In the genomic region with DNA sequence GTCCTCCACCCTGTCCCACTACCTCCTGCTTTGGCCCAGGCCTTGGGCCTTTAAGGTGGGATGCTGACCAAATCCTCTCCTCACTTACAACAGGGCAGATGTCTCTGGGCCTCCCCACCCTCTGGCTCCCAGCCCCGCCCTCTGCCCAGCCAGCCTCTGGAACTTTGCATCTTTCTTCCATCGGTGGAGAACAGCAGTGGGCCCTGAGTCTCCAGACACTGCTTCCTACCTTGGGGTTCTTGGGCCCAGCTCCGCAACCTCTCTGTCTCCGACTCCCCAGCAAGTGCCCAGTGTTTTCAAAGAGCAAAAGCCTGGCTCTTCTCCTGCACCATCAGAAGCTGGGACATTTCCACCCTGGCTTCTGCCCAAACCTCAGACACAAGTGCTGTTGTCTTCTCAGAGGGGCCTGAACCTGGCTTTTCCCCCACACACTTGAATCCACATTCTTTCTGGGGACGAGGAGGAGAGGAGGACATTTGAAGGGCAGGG, we compare ENCODE assay signal across 13 cellular contexts. TPM values are rescaled to one million over a fixed set of nuclear protein-coding genes. Genes with fewer than 3 reads are reported as not detected.
A peak's percentile ranks its signal among the peaks of the same experiment; 100 is the strongest.
DNase-seq lines count a peak whose midpoint lies in the region; ATAC-seq and TF ChIP-seq lines count a peak whose summit lies in the region.
"Had no signal": no experiment of that assay in that cellular context is flagged by ENCODE, and none has a peak within 500 bp of the region (broad histone marks: within the 10 kb centered on the region; RNA-seq: fewer than 3 reads in every experiment).

No MANE protein-coding gene starts in this region.

- TF ChIP-seq CTCF in fibroblast of the aortic adventitia (IDR thresholded peaks at IDR 0.05; ENCODE audit: insufficient read depth, low read length) (no peak), nephron (IDR thresholded peaks at IDR 0.05; ENCODE audit: unreplicated experiment in 3 of 3) (no peak), tibial nerve (IDR thresholded peaks at IDR 0.05) (no peak)

- TF ChIP-seq POLR2A in tibial nerve (IDR thresholded peaks at IDR 0.05) = no peak

- peaks cover 32% of the 10 kb centered on the region for H3K4me1 Mint-ChIP-seq in nephron
- H3K4me1 Mint-ChIP-seq in activated T-helper 1 cell treated with anti-CD3 and anti-CD28 coated beads, Interleukin-12 subunit alpha, Interleukin-12 subunit beta, Interleukin-2, Interleukin-4 antibody, amounts not matched to agents 30 ng/mL and 10 ng/mL and 1 ng/mL, durations not matched to agents 14 hours and 24 hours and 36 hours (ENCODE audit: low read depth) = no peaks in the 10 kb centered on the region
- H3K4me1 Mint-ChIP-seq: naive B cell had no signal

- H3K27ac Mint-ChIP-seq in nephron = peak overlapping the region; percentile 83 to 86 (median 84)
- H3K27ac Mint-ChIP-seq in activated T-helper 1 cell treated with anti-CD3 and anti-CD28 coated beads, Interleukin-12 subunit alpha, Interleukin-12 subunit beta, Interleukin-2, Interleukin-4 antibody, amounts not matched to agents 30 ng/mL and 10 ng/mL and 1 ng/mL, durations not matched to agents 14 hours and 24 hours and 36 hours = no peak overlapping the region

- WGBS in tibial nerve, 2 donors = 17 to 45% methylated on average over 5 of the region's 5 CpGs

- H3K36me3 ChIP-seq in tibial nerve = peaks cover 0 to 23% (median 0%) of the 10 kb centered on the region in 3 donors

- H3K4me3 ChIP-seq in fibroblast of the aortic adventitia (ENCODE audit: low read depth, low read length) = no peak overlapping the region
- H3K4me3 ChIP-seq in tibial nerve = no peak overlapping the region
- H3K4me3 ChIP-seq: SJSA1 had no signal

- H3K4me3 Mint-ChIP-seq in nephron = no peak overlapping the region
- H3K4me3 Mint-ChIP-seq in activated T-helper 1 cell treated with anti-CD3 and anti-CD28 coated beads, Interleukin-12 subunit alpha, Interleukin-12 subunit beta, Interleukin-2, Interleukin-4 antibody, amounts not matched to agents 30 ng/mL and 10 ng/mL and 1 ng/mL, durations not matched to agents 14 hours and 24 hours and 36 hours = no peak overlapping the region

- H3K27ac ChIP-seq in tibial nerve = peak overlapping the region; percentile 79 to 94 (median 84)
- H3K27ac ChIP-seq: SJSA1 had no signal

- ATAC-seq in GM21360 (IDR thresholded peaks at IDR 0.05; ENCODE audit: unreplicated experiment) (no peak), GM21390 (IDR thresholded peaks at IDR 0.05; ENCODE audit: unreplicated experiment) (no peak)

- DNase-seq in amniotic epithelial cell (ENCODE audit: low read depth) = peak; percentile 19
- peak; percentile 41 for DNase-seq in fibroblast of the aortic adventitia (ENCODE audit: low read depth)
- DNase-seq in tibial nerve (ENCODE audit: low spot score in 2 of 2) = peak; percentile 61 to 68
- no peak for DNase-seq in 8988T
- no peak for DNase-seq in activated T-helper 1 cell treated with anti-CD3 and anti-CD28 coated beads, Interleukin-12 subunit alpha, Interleukin-12 subunit beta, Interleukin-2, Interleukin-4 antibody, amounts not matched to agents 30 ng/mL and 10 ng/mL and 1 ng/mL, durations not matched to agents 14 hours and 24 hours and 36 hours (ENCODE audit: low spot score)
- DNase-seq: activated CD8-positive, alpha-beta memory T cell treated with anti-CD3 and anti-CD28 coated beads, Interleukin-2, amount 50 U/mL, for 48 hours; naive B cell; NCI-H187 treated with DMSO at 0.1 percent for 48 hours; stimulated activated CD8-positive, alpha-beta memory T cell treated with anti-CD3 and anti-CD28 coated beads, Interleukin-4, amount 100 ng/mL, for 48 hours had no signal

- TF ChIP-seq EP300 in tibial nerve (IDR thresholded peaks at IDR 0.05) = no peak

- H3K27me3 Mint-ChIP-seq in nephron (ENCODE audit: low read depth) = no peaks in the 10 kb centered on the region
- peaks cover 8% of the 10 kb centered on the region for H3K27me3 Mint-ChIP-seq in activated T-helper 1 cell treated with anti-CD3 and anti-CD28 coated beads, Interleukin-12 subunit alpha, Interleukin-12 subunit beta, Interleukin-2, Interleukin-4 antibody, amounts not matched to agents 30 ng/mL and 10 ng/mL and 1 ng/mL, durations not matched to agents 14 hours and 24 hours and 36 hours (ENCODE audit: insufficient read depth)

- peaks cover 0 to 86% (median 47%) of the 10 kb centered on the region in 4 donors for H3K4me1 ChIP-seq in tibial nerve

- peaks cover 2% of the 10 kb centered on the region for H3K9me3 Mint-ChIP-seq in nephron
- H3K9me3 Mint-ChIP-seq in activated T-helper 1 cell treated with anti-CD3 and anti-CD28 coated beads, Interleukin-12 subunit alpha, Interleukin-12 subunit beta, Interleukin-2, Interleukin-4 antibody, amounts not matched to agents 30 ng/mL and 10 ng/mL and 1 ng/mL, durations not matched to agents 14 hours and 24 hours and 36 hours = no peaks in the 10 kb centered on the region

- peaks cover 37% of the 10 kb centered on the region for H3K36me3 Mint-ChIP-seq in nephron (ENCODE audit: low read depth)
- no peaks in the 10 kb centered on the region for H3K36me3 Mint-ChIP-seq in activated T-helper 1 cell treated with anti-CD3 and anti-CD28 coated beads, Interleukin-12 subunit alpha, Interleukin-12 subunit beta, Interleukin-2, Interleukin-4 antibody, amounts not matched to agents 30 ng/mL and 10 ng/mL and 1 ng/mL, durations not matched to agents 14 hours and 24 hours and 36 hours (ENCODE audit: low read depth)

- no peaks in the 10 kb centered on the region for H3K27me3 ChIP-seq in tibial nerve
- H3K27me3 ChIP-seq: SJSA1 had no signal

- intact Hi-C loops in activated T-helper 1 cell treated with anti-CD3 and anti-CD28 coated beads, Interleukin-12 subunit alpha, Interleukin-12 subunit beta, Interleukin-2, Interleukin-4 antibody, amounts not matched to agents 30 ng/mL and 10 ng/mL and 1 ng/mL, durations not matched to agents 14 hours and 24 hours and 36 hours (cut with micrococcal nuclease) = no loop called here

- H3K9me3 ChIP-seq in tibial nerve = no peaks in the 10 kb centered on the region
- H3K9me3 ChIP-seq: SJSA1 had no signal

RNA-seq across cellular contexts. Expression of a gene that starts 33.1 kb away (rescaled TPM):
- total RNA-seq in fibroblast of the aortic adventitia (ENCODE audit: low replicate concordance) (31.2 and 53.3 TPM in 2 replicates), tibial nerve (100 to 1,000 TPM; 107 to 289 (median 171) TPM)
- total RNA-seq in activated T-helper 1 cell treated with anti-CD3 and anti-CD28 coated beads, Interleukin-12 subunit alpha, Interleukin-12 subunit beta, Interleukin-2, Interleukin-4 antibody, amounts not matched to agents 30 ng/mL and 10 ng/mL and 1 ng/mL, durations not matched to agents 14 hours and 24 hours and 36 hours = 0.05 and 0.42 TPM in 2 replicates

RNA-seq across cellular contexts. Expression of a gene that starts 51.8 kb away (rescaled TPM):
- 0.18 TPM in 1 of 2 replicates, not detected in the other for total RNA-seq in fibroblast of the aortic adventitia (ENCODE audit: low replicate concordance)
- not detected for total RNA-seq in tibial nerve
- not detected in 2 replicates for total RNA-seq in activated T-helper 1 cell treated with anti-CD3 and anti-CD28 coated beads, Interleukin-12 subunit alpha, Interleukin-12 subunit beta, Interleukin-2, Interleukin-4 antibody, amounts not matched to agents 30 ng/mL and 10 ng/mL and 1 ng/mL, durations not matched to agents 14 hours and 24 hours and 36 hours

RNA-seq across cellular contexts. Expression of a gene that starts 53.0 kb away (rescaled TPM):
- total RNA-seq in fibroblast of the aortic adventitia (ENCODE audit: low replicate concordance) (0.27 and 0.65 TPM in 2 replicates), tibial nerve (1 to 10 TPM; 6.9 to 9.4 (median 7.6) TPM)
- total RNA-seq in activated T-helper 1 cell treated with anti-CD3 and anti-CD28 coated beads, Interleukin-12 subunit alpha, Interleukin-12 subunit beta, Interleukin-2, Interleukin-4 antibody, amounts not matched to agents 30 ng/mL and 10 ng/mL and 1 ng/mL, durations not matched to agents 14 hours and 24 hours and 36 hours = 0.34 and 0.44 TPM in 2 replicates

Comparison
In these comparisons a context has a peak if more than half of its experiments do, and no peak if none do; other contexts are left out.
1. DNase-seq: peak in amniotic epithelial cell (single experiment), fibroblast of the aortic adventitia (single experiment) and tibial nerve (2 of 2); none in 8988T (single experiment) and activated T-helper 1 cell treated with anti-CD3 and anti-CD28 coated beads, Interleukin-12 subunit alpha, Interleukin-12 subunit beta, Interleukin-2, Interleukin-4 antibody, amounts not matched to agents 30 ng/mL and 10 ng/mL and 1 ng/mL, durations not matched to agents 14 hours and 24 hours and 36 hours (single experiment).
2. RNA of a gene that starts 33.1 kb away (total RNA-seq): 107 to 289 TPM in tibial nerve and 31.2 to 53.3 TPM in fibroblast of the aortic adventitia; 0.05 to 0.42 TPM in activated T-helper 1 cell treated with anti-CD3 and anti-CD28 coated beads, Interleukin-12 subunit alpha, Interleukin-12 subunit beta, Interleukin-2, Interleukin-4 antibody, amounts not matched to agents 30 ng/mL and 10 ng/mL and 1 ng/mL, durations not matched to agents 14 hours and 24 hours and 36 hours; every median in the first group is over 10 times any median in the second.